ENCODE assay signal across 1 cellular context in genomic region chrX:17689971-17690409, GRCh38.
TF ChIP-seq lines count a peak whose summit lies in the region.

No MANE protein-coding gene starts in this region.

TF ChIP-seq in SK-N-SH treated with all-trans-retinoic acid at 6 μM for 48 hours, 23 proteins besides CTCF, POLR2A, EP300 and RAD21 (continued from another document):
- TF ChIP-seq PATZ1 (CRISPR knock-in tag; IDR thresholded peaks at IDR 0.05; ENCODE audit: borderline replicate concordance): no peak
- no peak for TF ChIP-seq ARNTL (CRISPR knock-in tag; IDR thresholded peaks at IDR 0.05; ENCODE audit: borderline replicate concordance, low read depth)
- no peak for TF ChIP-seq OSR1 (CRISPR knock-in tag; IDR thresholded peaks at IDR 0.05)
- no peak for TF ChIP-seq PPARA (CRISPR knock-in tag; IDR thresholded peaks at IDR 0.05; ENCODE audit: borderline replicate concordance)
- TF ChIP-seq CREB5 (CRISPR knock-in tag; IDR thresholded peaks at IDR 0.05; ENCODE audit: low read depth): no peak
- TF ChIP-seq ZFP30 (CRISPR knock-in tag; IDR thresholded peaks at IDR 0.05): no peak
- no peak for TF ChIP-seq SNAI2 (CRISPR knock-in tag; IDR thresholded peaks at IDR 0.05)
- TF ChIP-seq POU6F1 (CRISPR knock-in tag; IDR thresholded peaks at IDR 0.05; ENCODE audit: borderline replicate concordance, low read depth): no peak
TF ChIP-seq in SK-N-SH treated with all-trans-retinoic acid at 6 μM for 48 hours: peak in this region for 0.
